ENCODE assay signal across 9 cellular contexts in genomic region chr14:24139272-24139934, GRCh38. TPM values are rescaled to one million over a fixed set of nuclear protein-coding genes. Genes with fewer than 3 reads are reported as not detected.
DNase-seq lines count a peak whose midpoint lies in the region; ATAC-seq and TF ChIP-seq lines count a peak whose summit lies in the region.
"Had no signal": no experiment of that assay in that cellular context is flagged by ENCODE, and none has a peak within 500 bp of the region (broad histone marks: within the 10 kb centered on the region; RNA-seq: fewer than 3 reads in every experiment).

No MANE protein-coding gene starts in this region.

- TF ChIP-seq CTCF in HFF-Myc (IDR thresholded peaks at IDR 0.05; ENCODE audit: low read depth, low read length, missing control alignments), result no peak

- H3K4me3 Mint-ChIP-seq in CD4-positive, CD25-positive, alpha-beta regulatory T cell, result peak overlapping the region; percentile 68 to 94 (median 86)
- H3K4me3 Mint-ChIP-seq in activated naive CD4-positive, alpha-beta T cell treated with anti-CD3 and anti-CD28 coated beads, Interleukin-2, amount 50 U/mL, for 24 hours, result peak overlapping the region; percentile 89
- peak overlapping the region; percentile 39 to 100 (median 94) for H3K4me3 Mint-ChIP-seq in naive thymus-derived CD4-positive, alpha-beta T cell

- H3K4me1 Mint-ChIP-seq in CD4-positive, CD25-positive, alpha-beta regulatory T cell, result peaks cover 10 to 74% (median 41%) of the 10 kb centered on the region in 4 donors
- peaks cover 69% of the 10 kb centered on the region for H3K4me1 Mint-ChIP-seq in activated naive CD4-positive, alpha-beta T cell treated with anti-CD3 and anti-CD28 coated beads, Interleukin-2, amount 50 U/mL, for 24 hours
- H3K4me1 Mint-ChIP-seq in naive thymus-derived CD4-positive, alpha-beta T cell, result peaks cover 41 to 75% (median 68%) of the 10 kb centered on the region in 7 donors

- ATAC-seq in CD4-positive, CD25-positive, alpha-beta regulatory T cell (ENCODE audit: low read depth in 2 of 2), result no peak
- ATAC-seq in naive thymus-derived CD4-positive, alpha-beta T cell, result no peak
- ATAC-seq in sciatic nerve, result no peak
- ATAC-seq in HG02981 (IDR thresholded peaks at IDR 0.05; ENCODE audit: unreplicated experiment), result no peak
- no peak for ATAC-seq in GM18909 (IDR thresholded peaks at IDR 0.05; ENCODE audit: poor library complexity, unreplicated experiment)
- no peak for ATAC-seq in GM21360 (IDR thresholded peaks at IDR 0.05; ENCODE audit: unreplicated experiment)

- peak overlapping the region; percentile 55 for H3K4me3 ChIP-seq in CD4-positive, CD25-positive, alpha-beta regulatory T cell (ENCODE audit: low read depth, low read length)
- peak overlapping the region; percentile 81 for H3K4me3 ChIP-seq in HFF-Myc (replicated peaks; ENCODE audit: low read depth, low read length)
- H3K4me3 ChIP-seq in naive thymus-derived CD4-positive, alpha-beta T cell (ENCODE audit: low read length), result no peak overlapping the region

- no peaks in the 10 kb centered on the region for H3K9me3 ChIP-seq in CD4-positive, CD25-positive, alpha-beta regulatory T cell (ENCODE audit: control insufficient read depth in 2 of 2, low read length in 2 of 2)
- H3K9me3 ChIP-seq in naive thymus-derived CD4-positive, alpha-beta T cell (ENCODE audit: control insufficient read depth in 2 of 3, low read length in 3 of 3), result no peaks in the 10 kb centered on the region
- H3K9me3 ChIP-seq: right atrium auricular region had no signal

- H3K4me1 ChIP-seq in CD4-positive, CD25-positive, alpha-beta regulatory T cell (ENCODE audit: control insufficient read depth, insufficient read depth, low read length, poor library complexity, severe bottlenecking), result peaks cover 56% of the 10 kb centered on the region
- peaks cover 22 to 29% of the 10 kb centered on the region in 2 donors for H3K4me1 ChIP-seq in naive thymus-derived CD4-positive, alpha-beta T cell (ENCODE audit: control insufficient read depth in 2 of 2, insufficient read depth in 2 of 2, low read length in 2 of 2)

- peak overlapping the region in 2 of 3 donors; percentile 61 to 75 for H3K27ac Mint-ChIP-seq in CD4-positive, CD25-positive, alpha-beta regulatory T cell
- H3K27ac Mint-ChIP-seq in activated naive CD4-positive, alpha-beta T cell treated with anti-CD3 and anti-CD28 coated beads, Interleukin-2, amount 50 U/mL, for 24 hours, result peak overlapping the region; percentile 15
- H3K27ac Mint-ChIP-seq in naive thymus-derived CD4-positive, alpha-beta T cell, result peak overlapping the region in 6 of 9 donors; percentile 29 to 86 (median 53)

- CTCF ChIA-PET in naive thymus-derived CD4-positive, alpha-beta T cell (lab: Charles Lee), result interaction anchor here (0.7 to 2.5 kb wide), 3 partner anchors 22 to 44 kb away, joined by 3 to 10 read pairs (median 6); partner anchors contain the start of gene IRF9

- DNase-seq in CD4-positive, CD25-positive, alpha-beta regulatory T cell, result peak in 1 of 3 donors; percentile 40
- DNase-seq in HFF-Myc (ENCODE audit: extremely low read depth, low read depth), result no peak
- DNase-seq in naive thymus-derived CD4-positive, alpha-beta T cell, result no peak
- no peak for DNase-seq in sciatic nerve (ENCODE audit: low spot score)

- POLR2A ChIA-PET in naive thymus-derived CD4-positive, alpha-beta T cell (lab: Charles Lee), result interaction anchor here (4.5 to 11.7 kb wide), 3 partner anchors 9 to 31 kb away, joined by 37 to 298 read pairs (median 139); partner anchors contain the start of genes DCAF11, NRL, PSME2 and RNF31

- intact Hi-C loops in naive thymus-derived CD4-positive, alpha-beta T cell (cut with micrococcal nuclease), result no loop called here
- intact Hi-C loops in sciatic nerve (cut with DNase I), result no loop called here

- H3K36me3 Mint-ChIP-seq in CD4-positive, CD25-positive, alpha-beta regulatory T cell, result peaks cover 25% of the 10 kb centered on the region
- H3K36me3 Mint-ChIP-seq in activated naive CD4-positive, alpha-beta T cell treated with anti-CD3 and anti-CD28 coated beads, Interleukin-2, amount 50 U/mL, for 24 hours, result peaks cover 21% of the 10 kb centered on the region
- H3K36me3 Mint-ChIP-seq in naive thymus-derived CD4-positive, alpha-beta T cell, result peaks cover 4 to 56% (median 17%) of the 10 kb centered on the region in 5 donors

- peaks cover 0 to 1% (median 0%) of the 10 kb centered on the region in 7 donors for H3K9me3 Mint-ChIP-seq in CD4-positive, CD25-positive, alpha-beta regulatory T cell
- H3K9me3 Mint-ChIP-seq in activated naive CD4-positive, alpha-beta T cell treated with anti-CD3 and anti-CD28 coated beads, Interleukin-2, amount 50 U/mL, for 24 hours, result no peaks in the 10 kb centered on the region
- peaks cover 0 to 2% (median 0%) of the 10 kb centered on the region in 11 donors for H3K9me3 Mint-ChIP-seq in naive thymus-derived CD4-positive, alpha-beta T cell

- H3K27ac ChIP-seq in CD4-positive, CD25-positive, alpha-beta regulatory T cell (ENCODE audit: insufficient read depth, low read length, poor library complexity, severe bottlenecking), result no peak overlapping the region
- peak overlapping the region; percentile 22 for H3K27ac ChIP-seq in naive thymus-derived CD4-positive, alpha-beta T cell (ENCODE audit: low read depth, low read length)

- H3K27me3 ChIP-seq in CD4-positive, CD25-positive, alpha-beta regulatory T cell (ENCODE audit: control insufficient read depth, insufficient read depth, low read length), result no peaks in the 10 kb centered on the region
- H3K27me3 ChIP-seq in naive thymus-derived CD4-positive, alpha-beta T cell (ENCODE audit: control insufficient read depth in 2 of 2, insufficient read depth in 2 of 2, low read length in 2 of 2), result no peaks in the 10 kb centered on the region
- H3K27me3 ChIP-seq: right atrium auricular region had no signal

- no peaks in the 10 kb centered on the region for H3K27me3 Mint-ChIP-seq in CD4-positive, CD25-positive, alpha-beta regulatory T cell
- no peaks in the 10 kb centered on the region for H3K27me3 Mint-ChIP-seq in activated naive CD4-positive, alpha-beta T cell treated with anti-CD3 and anti-CD28 coated beads, Interleukin-2, amount 50 U/mL, for 24 hours
- H3K27me3 Mint-ChIP-seq in naive thymus-derived CD4-positive, alpha-beta T cell, result no peaks in the 10 kb centered on the region

- H3K36me3 ChIP-seq in CD4-positive, CD25-positive, alpha-beta regulatory T cell (ENCODE audit: control insufficient read depth, insufficient read depth, low read length), result peaks cover 28% of the 10 kb centered on the region
- H3K36me3 ChIP-seq in naive thymus-derived CD4-positive, alpha-beta T cell (ENCODE audit: control insufficient read depth in 2 of 3, insufficient read depth in 3 of 3, low read length in 3 of 3), result peaks cover 0 to 48% (median 10%) of the 10 kb centered on the region in 3 experiments

RNA-seq across cellular contexts. Expression of gene EMC9, which starts 2.0 kb away (rescaled TPM):
- 11.7 TPM for total RNA-seq in CD4-positive, CD25-positive, alpha-beta regulatory T cell
- 10 to 100 TPM; 10.7 to 22.5 (median 13.4) TPM for polyA plus RNA-seq in CD4-positive, CD25-positive, alpha-beta regulatory T cell
- total RNA-seq in naive thymus-derived CD4-positive, alpha-beta T cell, result 10 to 100 TPM in 4 of 5 experiments, 1 to 10 TPM in 1; 9.0 to 25.5 (median 22.3) TPM
- polyA plus RNA-seq in naive thymus-derived CD4-positive, alpha-beta T cell, result 10 to 100 TPM in 1 of 2 donors, 1 to 10 TPM in 1; 9.6 to 12.4 TPM
- total RNA-seq in sciatic nerve, result 14.8 TPM

RNA-seq across cellular contexts. Expression of gene PSME1, which starts 3.4 kb away (rescaled TPM):
- 294 TPM for total RNA-seq in CD4-positive, CD25-positive, alpha-beta regulatory T cell
- polyA plus RNA-seq in CD4-positive, CD25-positive, alpha-beta regulatory T cell, result 1,000 to 10,000 TPM in 1 of 4 donors, 100 to 1,000 TPM in 3; 698 to 1,230 (median 866) TPM
- total RNA-seq in naive thymus-derived CD4-positive, alpha-beta T cell, result 100 to 1,000 TPM; 189 to 583 (median 202) TPM
- 100 to 1,000 TPM; 698 to 703 TPM for polyA plus RNA-seq in naive thymus-derived CD4-positive, alpha-beta T cell
- 116 TPM for total RNA-seq in sciatic nerve

RNA-seq across cellular contexts. Expression of gene PSME2, which starts 7.0 kb away (rescaled TPM):
- total RNA-seq in CD4-positive, CD25-positive, alpha-beta regulatory T cell, result 167 TPM
- 100 to 1,000 TPM; 346 to 603 (median 466) TPM for polyA plus RNA-seq in CD4-positive, CD25-positive, alpha-beta regulatory T cell
- total RNA-seq in naive thymus-derived CD4-positive, alpha-beta T cell, result 100 to 1,000 TPM; 120 to 777 (median 143) TPM
- polyA plus RNA-seq in naive thymus-derived CD4-positive, alpha-beta T cell, result 100 to 1,000 TPM; 402 to 435 TPM
- 77.7 TPM for total RNA-seq in sciatic nerve

RNA-seq across cellular contexts. Expression of gene RNF31, which starts 7.9 kb away (rescaled TPM):
- 82.4 TPM for total RNA-seq in CD4-positive, CD25-positive, alpha-beta regulatory T cell
- 10 to 100 TPM; 35.9 to 55.9 (median 41.1) TPM for polyA plus RNA-seq in CD4-positive, CD25-positive, alpha-beta regulatory T cell
- 100 to 1,000 TPM in 1 of 5 experiments, 10 to 100 TPM in 4; 64.0 to 151 (median 95.4) TPM for total RNA-seq in naive thymus-derived CD4-positive, alpha-beta T cell
- polyA plus RNA-seq in naive thymus-derived CD4-positive, alpha-beta T cell, result 10 to 100 TPM; 40.9 to 48.1 TPM
- 61.5 TPM for total RNA-seq in sciatic nerve

RNA-seq across cellular contexts. Expression of gene FITM1, which starts 8.9 kb away (rescaled TPM):
- total RNA-seq in CD4-positive, CD25-positive, alpha-beta regulatory T cell, result 1.1 TPM
- under 1 TPM in 3 of 4 donors, not detected in 1; 0.20 to 0.42 (median 0.24) TPM for polyA plus RNA-seq in CD4-positive, CD25-positive, alpha-beta regulatory T cell
- total RNA-seq in naive thymus-derived CD4-positive, alpha-beta T cell, result 1 to 10 TPM; 1.8 to 4.3 (median 2.0) TPM
- 1 to 10 TPM in 1 of 2 donors, under 1 TPM in 1; 0.48 to 1.2 TPM for polyA plus RNA-seq in naive thymus-derived CD4-positive, alpha-beta T cell
- 0.76 TPM for total RNA-seq in sciatic nerve

Comparison
In these comparisons a context has a peak if more than half of its experiments do, and no peak if none do; other contexts are left out.
1. H3K27ac Mint-ChIP-seq: peak in every context shown above with its lines; median percentile 68 in CD4-positive, CD25-positive, alpha-beta regulatory T cell; 53 in naive thymus-derived CD4-positive, alpha-beta T cell; 15 in activated naive CD4-positive, alpha-beta T cell treated with anti-CD3 and anti-CD28 coated beads, Interleukin-2, amount 50 U/mL, for 24 hours.